20 cellular contexts compared by ENCODE assay signal in genomic region chr16:86672215-86672863, GRCh38.
"Had no signal": no experiment of that assay in that cellular context is flagged by ENCODE, and none has a peak within 500 bp of the region (broad histone marks: within the 10 kb centered on the region; RNA-seq: fewer than 3 reads in every experiment).

No MANE protein-coding gene starts in this region.

- H3K4me1 ChIP-seq: breast epithelium, colonic mucosa, left lung, pancreas, thyroid gland had no signal

- H3K27ac ChIP-seq: breast epithelium, colonic mucosa, left lung, neutrophil, pancreas, thyroid gland had no signal

- H3K4me1 Mint-ChIP-seq: activated naive CD8-positive, alpha-beta T cell treated with anti-CD3 and anti-CD28 coated beads for 36 hours; immature natural killer cell; naive thymus-derived CD8-positive, alpha-beta T cell had no signal

- H3K27me3 ChIP-seq: colonic mucosa, thyroid gland had no signal

- H3K36me3 ChIP-seq: breast epithelium, colonic mucosa, left lung, neutrophil, pancreas, thyroid gland had no signal

- ATAC-seq: left lung; naive thymus-derived CD8-positive, alpha-beta T cell; pancreas; stimulated activated naive CD8-positive, alpha-beta T cell treated with anti-CD3 and anti-CD28 coated beads, Interleukin-15, Interleukin-2, amounts not matched to agents 100 U/mL and 50 U/mL, for 24 hours had no signal

- H3K9me3 ChIP-seq: breast epithelium, colonic mucosa, left lung, neutrophil, pancreas, thyroid gland had no signal

- FAIRE-seq: pancreas had no signal

- H3K4me3 Mint-ChIP-seq: activated naive CD8-positive, alpha-beta T cell treated with anti-CD3 and anti-CD28 coated beads for 36 hours; immature natural killer cell; mesothelial cell of epicardium; naive thymus-derived CD8-positive, alpha-beta T cell had no signal

- DNase-seq: activated CD4-positive, alpha-beta T cell treated with anti-CD3 and anti-CD28 coated beads for 4 hours; activated CD4-positive, alpha-beta T cell treated with anti-CD3 and anti-CD28 coated beads, Interleukin-2, amount 50 U/mL, for 48 hours; activated CD4-positive, CD25-positive, alpha-beta regulatory T cell; activated CD8-positive, alpha-beta memory T cell treated with anti-CD3 and anti-CD28 coated beads, Interleukin-2, amount 50 U/mL, for 48 hours; activated naive CD4-positive, alpha-beta T cell treated with Interleukin-2 at 50 U/mL for 16 hours; activated naive CD8-positive, alpha-beta T cell treated with anti-CD3 and anti-CD28 coated beads for 36 hours; activated T-cell treated with anti-CD3 and anti-CD28 coated beads, Interleukin-2, amount 50 U/mL, for 48 hours; colonic mucosa; foreskin fibroblast; immature natural killer cell; left lung; naive thymus-derived CD8-positive, alpha-beta T cell; pancreas; stimulated activated CD4-positive, alpha-beta T cell treated with anti-CD3 and anti-CD28 coated beads, Interleukin-4, amount 100 ng/mL, for 24 hours; stimulated activated naive CD8-positive, alpha-beta T cell treated with anti-CD3 and anti-CD28 coated beads, Interleukin-15, Interleukin-2, amounts not matched to agents 100 U/mL and 50 U/mL, for 24 hours; T-helper 9 cell; thyroid gland had no signal

- H3K27ac Mint-ChIP-seq: activated naive CD8-positive, alpha-beta T cell treated with anti-CD3 and anti-CD28 coated beads for 36 hours; immature natural killer cell; mesothelial cell of epicardium; naive thymus-derived CD8-positive, alpha-beta T cell had no signal

- H3K4me3 ChIP-seq: breast epithelium, colonic mucosa, left lung, pancreas, thyroid gland had no signal

- H3K36me3 Mint-ChIP-seq: activated naive CD8-positive, alpha-beta T cell treated with anti-CD3 and anti-CD28 coated beads for 36 hours; immature natural killer cell; mesothelial cell of epicardium; naive thymus-derived CD8-positive, alpha-beta T cell had no signal

- H3K9me3 Mint-ChIP-seq: activated naive CD8-positive, alpha-beta T cell treated with anti-CD3 and anti-CD28 coated beads for 36 hours; mesothelial cell of epicardium had no signal
